In the genomic region with DNA sequence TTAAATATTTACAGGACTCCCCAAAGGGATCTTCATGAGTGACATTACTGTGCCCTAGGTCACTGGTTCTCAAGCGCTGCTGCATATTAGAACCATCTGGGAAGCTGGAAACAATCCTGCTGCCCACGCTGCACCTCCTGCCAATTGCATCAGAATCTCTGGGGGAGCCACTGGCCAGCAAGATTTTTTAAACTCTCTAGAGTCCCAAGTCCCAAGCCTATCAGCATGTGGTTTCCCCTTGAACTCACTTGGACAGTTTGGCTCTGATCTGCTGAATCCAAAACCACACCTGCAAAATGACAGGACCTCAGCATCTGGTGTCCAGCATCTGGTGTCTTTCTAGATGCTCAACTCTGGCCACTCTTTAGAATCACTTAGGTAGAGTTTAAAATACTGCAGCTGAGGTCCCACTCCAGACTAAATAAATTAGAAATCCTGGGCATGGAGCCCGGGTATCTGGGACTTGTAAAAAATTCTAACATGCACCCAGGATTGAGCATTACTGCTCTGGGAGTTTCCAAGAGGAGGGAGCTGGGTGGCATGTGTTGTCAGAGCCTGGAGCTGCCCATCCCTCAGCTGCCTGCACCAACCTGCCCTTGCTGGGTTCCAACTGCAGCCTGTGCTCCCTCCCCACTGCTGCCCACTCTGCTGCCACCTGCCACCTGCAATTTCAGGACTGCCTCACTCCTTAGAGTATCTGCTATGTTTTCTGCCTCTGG, we compare ENCODE assay signal across 12 cellular contexts.
DNase-seq lines count a peak whose midpoint lies in the region; ATAC-seq, FAIRE-seq and TF ChIP-seq lines count a peak whose summit lies in the region.
"Had no signal": no experiment of that assay in that cellular context is flagged by ENCODE, and none has a peak within 500 bp of the region (broad histone marks: within the 10 kb centered on the region; RNA-seq: fewer than 3 reads in every experiment).

No MANE protein-coding gene starts in this region.

- H3K27ac Mint-ChIP-seq in memory B cell (peak overlapping the region; percentile 90), T-helper 17 cell (no peak overlapping the region)
- no peak overlapping the region for H3K27ac Mint-ChIP-seq in activated T-helper 17 cell treated with anti-CD3 and anti-CD28 coated beads, Interleukin-2, amount 50 U/mL, for 72 hours
- H3K27ac Mint-ChIP-seq: endodermal cell had no signal

- no peaks in the 10 kb centered on the region for H3K36me3 ChIP-seq in GM12878 (ENCODE audit: control insufficient read depth in 2 of 2, insufficient read depth in 2 of 2, low read length in 1 of 2)

- H3K4me3 Mint-ChIP-seq in memory B cell (peak overlapping the region; percentile 75), T-helper 17 cell (no peak overlapping the region)
- no peak overlapping the region for H3K4me3 Mint-ChIP-seq in activated T-helper 17 cell treated with anti-CD3 and anti-CD28 coated beads, Interleukin-2, amount 50 U/mL, for 72 hours
- H3K4me3 Mint-ChIP-seq: CD8-positive, alpha-beta memory T cell; endodermal cell had no signal

- no peak for TF ChIP-seq RAD21 in GM12878 (IDR thresholded peaks at IDR 0.05; ENCODE audit: insufficient read depth, low read depth, low read length)

- H3K4me2 ChIP-seq in GM12878 (ENCODE audit: control insufficient read depth, insufficient read depth) = peak overlapping the region; percentile 73

- H3K27ac ChIP-seq in GM12878 (ENCODE audit: control insufficient read depth, insufficient read depth) = peak overlapping the region; percentile 45

- BruUV-seq in GM12878 (replicated peaks; lab: Mats Ljungman, UMichigan) = no TSS peak

- FAIRE-seq in GM12878 (lab: Jason Lieb, UNC) = no peak
- FAIRE-seq: H54 had no signal

- ATAC-seq in GM12878 (peak; percentile 22), memory B cell (ENCODE audit: low read depth) (no peak), T-helper 17 cell (no peak)
- no peak for ATAC-seq in activated T-helper 17 cell treated with anti-CD3 and anti-CD28 coated beads, Interleukin-2, amount 50 U/mL, for 72 hours (replicated peaks)

- H3K27me3 Mint-ChIP-seq in memory B cell (no peaks in the 10 kb centered on the region), T-helper 17 cell (no peaks in the 10 kb centered on the region)
- no peaks in the 10 kb centered on the region for H3K27me3 Mint-ChIP-seq in activated T-helper 17 cell treated with anti-CD3 and anti-CD28 coated beads, Interleukin-2, amount 50 U/mL, for 72 hours
- H3K27me3 Mint-ChIP-seq: CD8-positive, alpha-beta memory T cell had no signal

- intact Hi-C loops in GM12878 (cut with micrococcal nuclease; ENCODE audit: unreplicated experiment) = loop anchor here (5.0 to 10.0 kb wide), 3 partner anchors 110 to 412 kb away; no protein-coding TSS in a partner anchor

- POLR2A ChIA-PET in GM12878 (lab: Charles Lee) = no interaction called here

- peaks cover 17% of the 10 kb centered on the region for H3K4me1 Mint-ChIP-seq in memory B cell
- peaks cover 11% of the 10 kb centered on the region for H3K4me1 Mint-ChIP-seq in activated T-helper 17 cell treated with anti-CD3 and anti-CD28 coated beads, Interleukin-2, amount 50 U/mL, for 72 hours
- peaks cover 9% of the 10 kb centered on the region for H3K4me1 Mint-ChIP-seq in T-helper 17 cell
- H3K4me1 Mint-ChIP-seq: endodermal cell had no signal

- WGBS in GM12878 (ENCODE audit: insufficient coverage, insufficient replicate concordance, low lambda C conversion rate, missing lambda C conversion rate) = 72% methylated on average over 3 of the region's 3 CpGs

- TF ChIP-seq CTCF in HFF-Myc (IDR thresholded peaks at IDR 0.05; ENCODE audit: low read depth, low read length, missing control alignments) (no peak), GM12878 (IDR thresholded peaks at IDR 0.05 in 2 of 3, conservative IDR thresholded peaks at IDR 0.05 in 1 of 3; ENCODE audit: control insufficient read depth in 2 of 3, extremely low read depth in 1 of 3, insufficient read depth in 1 of 3, low read depth in 3 of 3, low read length in 3 of 3) (no peak)

- peaks cover 2% of the 10 kb centered on the region for H3K36me3 Mint-ChIP-seq in memory B cell
- no peaks in the 10 kb centered on the region for H3K36me3 Mint-ChIP-seq in activated T-helper 17 cell treated with anti-CD3 and anti-CD28 coated beads, Interleukin-2, amount 50 U/mL, for 72 hours (ENCODE audit: low read depth)
- H3K36me3 Mint-ChIP-seq in T-helper 17 cell (ENCODE audit: low read depth) = peaks cover 2% of the 10 kb centered on the region

- in situ Hi-C loops in GM12878 (cut with MboI) = no loop called here

- no peaks in the 10 kb centered on the region for H3K27me3 ChIP-seq in GM12878 (replicated peaks in 1 of 2; ENCODE audit: control insufficient read depth in 2 of 2, insufficient read depth in 2 of 2, low read length in 1 of 2)

- H3K4me3 ChIP-seq in HFF-Myc (replicated peaks; ENCODE audit: low read depth, low read length) = no peak overlapping the region
- peak overlapping the region; percentile 41; the same call in 1 of the 2 replicates for H3K4me3 ChIP-seq in GM12878

- DNase-seq in AG20443 (ENCODE audit: low spot score) (peak; percentile 70), HFF-Myc (ENCODE audit: extremely low read depth, low read depth) (peak; percentile 60), GM12878 (ENCODE audit: low read depth, low spot score) (no peak), memory B cell (ENCODE audit: low spot score in 2 of 2) (no peak), islet precursor cell (no peak), T-helper 17 cell (no peak), NCI-H1048 (lab: John Stamatoyannopoulos, UW) (no peak)
- DNase-seq: CD8-positive, alpha-beta memory T cell; endodermal cell; NCI-H345 had no signal

- no peak overlapping the region for H2AFZ ChIP-seq in GM12878 (ENCODE audit: control insufficient read depth, low read depth, low read length)

- TF ChIP-seq EP300 in GM12878 (IDR thresholded peaks at IDR 0.05; ENCODE audit: borderline replicate concordance in 1 of 2, control insufficient read depth in 1 of 2, low read depth in 2 of 2, low read length in 2 of 2) = no peak

- no peaks in the 10 kb centered on the region for H3K9me3 Mint-ChIP-seq in memory B cell
- H3K9me3 Mint-ChIP-seq in activated T-helper 17 cell treated with anti-CD3 and anti-CD28 coated beads, Interleukin-2, amount 50 U/mL, for 72 hours = no peaks in the 10 kb centered on the region
- H3K9me3 Mint-ChIP-seq: CD8-positive, alpha-beta memory T cell; endodermal cell had no signal

- TF ChIP-seq POLR2A in GM12878 (IDR thresholded peaks at IDR 0.05; ENCODE audit: low read depth, low read length) = no peak

- peaks cover 29% of the 10 kb centered on the region for H3K4me1 ChIP-seq in GM12878 (ENCODE audit: control insufficient read depth, insufficient read depth, low read length)

- no peaks in the 10 kb centered on the region for H4K20me1 ChIP-seq in GM12878 (ENCODE audit: control insufficient read depth, insufficient read depth)

- SMC1A ChIA-PET in GM12878 (lab: Charles Lee; ENCODE audit: uncharacterized antibody, unreplicated experiment) = interaction anchor here (0.6 to 1.1 kb wide), 4 partner anchors 12 to 133 kb away, joined by 3 read pairs; no protein-coding TSS in a partner anchor

- CTCF ChIA-PET in GM12878 (lab: Yijun Ruan, JAX) = no interaction called here

- RAD21 ChIA-PET in GM12878 (lab: Charles Lee; ENCODE audit: unreplicated experiment) = no interaction called here

- H3K9ac ChIP-seq in GM12878 (ENCODE audit: control insufficient read depth, insufficient read depth, low read length) = no peak overlapping the region

- no peaks in the 10 kb centered on the region for H3K79me2 ChIP-seq in GM12878 (ENCODE audit: control insufficient read depth, insufficient read depth, low read length)

- no peaks in the 10 kb centered on the region for H3K9me3 ChIP-seq in GM12878 (replicated peaks; ENCODE audit: control insufficient read depth, insufficient read depth, low read length)
- no peaks in the 10 kb centered on the region for H3K9me3 ChIP-seq in T-helper 17 cell (ENCODE audit: control insufficient read depth, low read length, poor library complexity, severe bottlenecking)

TF ChIP-seq in GM12878, 131 proteins besides CTCF, POLR2A, EP300 and RAD21:
- TF ChIP-seq, protein P1, sequence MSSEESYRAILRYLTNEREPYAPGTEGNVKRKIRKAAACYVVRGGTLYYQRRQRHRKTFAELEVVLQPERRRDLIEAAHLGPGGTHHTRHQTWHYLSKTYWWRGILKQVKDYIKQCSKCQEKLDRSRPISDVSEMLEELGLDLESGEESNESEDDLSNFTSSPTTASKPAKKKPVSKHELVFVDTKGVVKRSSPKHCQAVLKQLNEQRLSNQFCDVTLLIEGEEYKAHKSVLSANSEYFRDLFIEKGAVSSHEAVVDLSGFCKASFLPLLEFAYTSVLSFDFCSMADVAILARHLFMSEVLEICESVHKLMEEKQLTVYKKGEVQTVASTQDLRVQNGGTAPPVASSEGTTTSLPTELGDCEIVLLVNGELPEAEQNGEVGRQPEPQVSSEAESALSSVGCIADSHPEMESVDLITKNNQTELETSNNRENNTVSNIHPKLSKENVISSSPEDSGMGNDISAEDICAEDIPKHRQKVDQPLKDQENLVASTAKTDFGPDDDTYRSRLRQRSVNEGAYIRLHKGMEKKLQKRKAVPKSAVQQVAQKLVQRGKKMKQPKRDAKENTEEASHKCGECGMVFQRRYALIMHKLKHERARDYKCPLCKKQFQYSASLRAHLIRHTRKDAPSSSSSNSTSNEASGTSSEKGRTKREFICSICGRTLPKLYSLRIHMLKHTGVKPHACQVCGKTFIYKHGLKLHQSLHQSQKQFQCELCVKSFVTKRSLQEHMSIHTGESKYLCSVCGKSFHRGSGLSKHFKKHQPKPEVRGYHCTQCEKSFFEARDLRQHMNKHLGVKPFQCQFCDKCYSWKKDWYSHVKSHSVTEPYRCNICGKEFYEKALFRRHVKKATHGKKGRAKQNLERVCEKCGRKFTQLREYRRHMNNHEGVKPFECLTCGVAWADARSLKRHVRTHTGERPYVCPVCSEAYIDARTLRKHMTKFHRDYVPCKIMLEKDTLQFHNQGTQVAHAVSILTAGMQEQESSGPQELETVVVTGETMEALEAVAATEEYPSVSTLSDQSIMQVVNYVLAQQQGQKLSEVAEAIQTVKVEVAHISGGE (CRISPR knock-in tag; IDR thresholded peaks at IDR 0.05) = no peak
- TF ChIP-seq ZNF24 (IDR thresholded peaks at IDR 0.05) (no peak), MTA2 (IDR thresholded peaks at IDR 0.05; ENCODE audit: low read depth) (no peak), EED (IDR thresholded peaks at IDR 0.05; ENCODE audit: low read depth) (0 out of 2 replicates have a peak, but pooled peaks have one; percentile 20), SREBF1 (IDR thresholded peaks at IDR 0.05; ENCODE audit: low read length) (no peak), CBX5 (IDR thresholded peaks at IDR 0.05; ENCODE audit: low read depth) (0 out of 2 replicates have a peak, but pooled peaks have one; percentile 37), RUNX3 (IDR thresholded peaks at IDR 0.05; ENCODE audit: low read length) (peak; percentile 33; the same call in 1 of the 2 replicates)
TF ChIP-seq in GM12878: peak in this region for 3.

Comparison
In these comparisons a context has a peak if more than half of its experiments do, and no peak if none do; other contexts are left out.
1. DNase-seq: peak in AG20443 (single experiment) and HFF-Myc (single experiment); none in GM12878 (single experiment), memory B cell (0 of 2), islet precursor cell (single experiment), T-helper 17 cell (0 of 3) and NCI-H1048 (single experiment).